14 cellular contexts compared by ENCODE assay signal in genomic region chr2:217438821-217439220, GRCh38.
DNase-seq lines count a peak whose midpoint lies in the region; ATAC-seq, FAIRE-seq and TF ChIP-seq lines count a peak whose summit lies in the region.
"Had no signal": no experiment of that assay in that cellular context is flagged by ENCODE, and none has a peak within 500 bp of the region (broad histone marks: within the 10 kb centered on the region; RNA-seq: fewer than 3 reads in every experiment).

No MANE protein-coding gene starts in this region.

- CTCF ChIA-PET in GM12878 (lab: Yijun Ruan, JAX) = interaction anchor here (1.2 kb wide), 1 partner anchor 741 kb away, joined by 3 read pairs; no protein-coding TSS in a partner anchor

- no TSS peak for BruUV-seq in GM12878 (replicated peaks; lab: Mats Ljungman, UMichigan)

- intact Hi-C loops in GM12878 (cut with micrococcal nuclease; ENCODE audit: unreplicated experiment) = no loop called here
- intact Hi-C loops in left lung (cut with DNase I) = no loop called here
- intact Hi-C loops in aorta (cut with DNase I) = loop anchor here in 1 of 2 donors (10.0 kb wide), 1 partner anchor 744 kb away; the partner anchor contains the start of gene IGFBP5

- 50% methylated on average over 1 of the region's 1 CpG for WGBS in GM12878 (ENCODE audit: insufficient coverage, insufficient replicate concordance, low lambda C conversion rate, missing lambda C conversion rate)
- WGBS in aorta, 2 donors = 93 to 97% methylated on average over 1 of the region's 1 CpG

- 0 out of 2 replicates have a peak overlapping the region, but pooled peaks have one; percentile 74 for H3K4me2 ChIP-seq in GM12878 (ENCODE audit: control insufficient read depth, insufficient read depth)
- H3K4me2 ChIP-seq: SK-N-SH had no signal

- no peak for FAIRE-seq in GM12878 (lab: Jason Lieb, UNC)

- in situ Hi-C loops in GM12878 (cut with MboI) = no loop called here

- ATAC-seq in GM18505 (IDR thresholded peaks at IDR 0.05; ENCODE audit: unreplicated experiment) (peak; percentile 37), GM21367 (IDR thresholded peaks at IDR 0.05; ENCODE audit: unreplicated experiment) (peak; percentile 55), HG03039 (IDR thresholded peaks at IDR 0.05; ENCODE audit: unreplicated experiment) (peak; percentile 46), GM12878 (peak; percentile 72), left lung (no peak), aorta (ENCODE audit: low FRiP score) (no peak)
- ATAC-seq: right lobe of liver; stimulated activated naive CD8-positive, alpha-beta T cell treated with anti-CD3 and anti-CD28 coated beads, Interleukin-15, amount 100 ng/mL, for 72 hours had no signal

- H3K4me3 ChIP-seq in GM12878 (no peak overlapping the region), left lung (no peak overlapping the region), WERI-Rb-1 (ENCODE audit: low read depth, low read length) (no peak overlapping the region), aorta (ENCODE audit: low read length in 2 of 2) (no peak overlapping the region)
- H3K4me3 ChIP-seq: right lobe of liver had no signal

- H3K36me3 ChIP-seq in GM12878 (ENCODE audit: control insufficient read depth in 2 of 2, insufficient read depth in 2 of 2, low read length in 1 of 2) = no peaks in the 10 kb centered on the region
- H3K36me3 ChIP-seq in left lung = no peaks in the 10 kb centered on the region
- no peaks in the 10 kb centered on the region for H3K36me3 ChIP-seq in WERI-Rb-1
- no peaks in the 10 kb centered on the region for H3K36me3 ChIP-seq in aorta (ENCODE audit: control insufficient read depth in 1 of 2, insufficient read depth in 2 of 2, low read length in 1 of 2)
- H3K36me3 ChIP-seq: right lobe of liver had no signal

- POLR2A ChIA-PET in GM12878 (lab: Charles Lee) = no interaction called here

- H3K9me3 ChIP-seq in GM12878 (replicated peaks; ENCODE audit: control insufficient read depth, insufficient read depth, low read length) (no peaks in the 10 kb centered on the region; the same call in 2 of the 3 replicates), left lung (no peaks in the 10 kb centered on the region), WERI-Rb-1 (ENCODE audit: severe bottlenecking) (no peaks in the 10 kb centered on the region), aorta (ENCODE audit: control insufficient read depth, low read length) (peaks cover 1% of the 10 kb centered on the region)
- H3K9me3 ChIP-seq: right lobe of liver, SK-N-SH had no signal

- SMC1A ChIA-PET in GM12878 (lab: Charles Lee; ENCODE audit: uncharacterized antibody, unreplicated experiment) = interaction anchor here (1.6 kb wide), 1 partner anchor 11 kb away, joined by 3 read pairs; no protein-coding TSS in a partner anchor

- no peaks in the 10 kb centered on the region for H3K79me2 ChIP-seq in GM12878 (ENCODE audit: control insufficient read depth, insufficient read depth, low read length)

- RAD21 ChIA-PET in GM12878 (lab: Charles Lee; ENCODE audit: unreplicated experiment) = no interaction called here

- H3K27ac ChIP-seq in GM12878 (ENCODE audit: control insufficient read depth, insufficient read depth) (peak overlapping the region; percentile 63), left lung (no peak overlapping the region), WERI-Rb-1 (no peak overlapping the region), aorta (ENCODE audit: low read depth in 1 of 2, low read length in 2 of 2) (no peak overlapping the region)
- H3K27ac ChIP-seq: right lobe of liver, VCaP had no signal

- H4K20me1 ChIP-seq in GM12878 (ENCODE audit: control insufficient read depth, insufficient read depth) = no peaks in the 10 kb centered on the region

- no peak for TF ChIP-seq CTCF in GM12878 (IDR thresholded peaks at IDR 0.05 in 2 of 3, conservative IDR thresholded peaks at IDR 0.05 in 1 of 3; ENCODE audit: control insufficient read depth in 2 of 3, extremely low read depth in 1 of 3, insufficient read depth in 1 of 3, low read depth in 3 of 3, low read length in 3 of 3)
- no peak for TF ChIP-seq CTCF in left lung (IDR thresholded peaks at IDR 0.05)
- no peak for TF ChIP-seq CTCF in WERI-Rb-1 (IDR thresholded peaks at IDR 0.05; ENCODE audit: low read depth, low read length)

- H3K9ac ChIP-seq in GM12878 (ENCODE audit: control insufficient read depth, insufficient read depth, low read length) = no peak overlapping the region
- H3K9ac ChIP-seq: SK-N-SH had no signal

- TF ChIP-seq EP300 in GM12878 (IDR thresholded peaks at IDR 0.05; ENCODE audit: borderline replicate concordance in 1 of 2, control insufficient read depth in 1 of 2, low read depth in 2 of 2, low read length in 2 of 2) = 0 out of 4 replicates have a peak, but pooled peaks of 1 of the 2 experiments have one; percentile 38

- no peak for TF ChIP-seq POLR2A in GM18505 (IDR thresholded peaks at IDR 0.05; ENCODE audit: borderline replicate concordance, extremely low read depth, insufficient read depth, insufficient read length)
- no peak for TF ChIP-seq POLR2A in GM12878 (IDR thresholded peaks at IDR 0.05; ENCODE audit: low read depth, low read length)

- TF ChIP-seq RAD21 in GM12878 (IDR thresholded peaks at IDR 0.05; ENCODE audit: insufficient read depth, low read depth, low read length) = no peak

- H3K4me1 ChIP-seq in GM12878 (ENCODE audit: control insufficient read depth, insufficient read depth, low read length) (peaks cover 18% of the 10 kb centered on the region), left lung (peaks cover 0 to 20% of the 10 kb centered on the region in 2 donors), aorta (ENCODE audit: control insufficient read depth in 1 of 2, insufficient read depth in 2 of 2, low read length in 2 of 2) (peaks cover 3 to 16% of the 10 kb centered on the region in 2 donors)

- H3K27me3 ChIP-seq in GM12878 (replicated peaks in 1 of 2; ENCODE audit: control insufficient read depth in 2 of 2, insufficient read depth in 2 of 2, low read length in 1 of 2) = no peaks in the 10 kb centered on the region
- no peaks in the 10 kb centered on the region for H3K27me3 ChIP-seq in left lung
- no peaks in the 10 kb centered on the region for H3K27me3 ChIP-seq in WERI-Rb-1 (ENCODE audit: insufficient read depth, low read depth, severe bottlenecking)
- no peaks in the 10 kb centered on the region for H3K27me3 ChIP-seq in aorta (ENCODE audit: control insufficient read depth in 1 of 2, insufficient read depth in 2 of 2, low read length in 1 of 2)
- H3K27me3 ChIP-seq: right lobe of liver had no signal

- DNase-seq in GM12878 (ENCODE audit: low read depth, low spot score) (no peak), left lung (no peak), WERI-Rb-1 (no peak), NCI-H748 treated with DMSO at 0.1 percent for 48 hours (lab: John Stamatoyannopoulos, UW) (no peak), aorta (no peak)
- DNase-seq: activated naive CD8-positive, alpha-beta T cell treated with anti-CD3 and anti-CD28 coated beads, Interleukin-2, amount 10 ng/mL, durations not matched to agents 7 days and 5 days; DMS153; right lobe of liver; SK-N-SH; stimulated activated naive CD8-positive, alpha-beta T cell treated with anti-CD3 and anti-CD28 coated beads, Interleukin-15, amount 100 ng/mL, for 72 hours had no signal

- no peak overlapping the region for H2AFZ ChIP-seq in GM12878 (ENCODE audit: control insufficient read depth, low read depth, low read length)

TF ChIP-seq in GM12878, 131 proteins besides CTCF, POLR2A, EP300 and RAD21:
- TF ChIP-seq RUNX3 (IDR thresholded peaks at IDR 0.05; ENCODE audit: low read length) = peak; percentile 66
- 0 out of 2 replicates have a peak, but pooled peaks have one; percentile 17 for TF ChIP-seq BCL11A (IDR thresholded peaks at IDR 0.05; ENCODE audit: low read depth, low read length)
- no peak for TF ChIP-seq NBN (IDR thresholded peaks at IDR 0.05)
- no peak for TF ChIP-seq MEF2B (IDR thresholded peaks at IDR 0.05; ENCODE audit: partially characterized antibody, poor library complexity, severe bottlenecking)
- no peak for TF ChIP-seq EZH2 (IDR thresholded peaks at IDR 0.05; ENCODE audit: borderline replicate concordance, control insufficient read depth, low read depth, low read length)
- TF ChIP-seq ELK1 (IDR thresholded peaks at IDR 0.05; ENCODE audit: low read depth, low read length) = no peak
- peak; percentile 92 for TF ChIP-seq SPI1 (IDR thresholded peaks at IDR 0.05; ENCODE audit: borderline replicate concordance, insufficient read depth, low read depth, low read length)
- TF ChIP-seq IRF4 (IDR thresholded peaks at IDR 0.05; ENCODE audit: low read depth, low read length) = 0 out of 2 replicates have a peak, but pooled peaks have one; percentile 51
- TF ChIP-seq SUPT20H (IDR thresholded peaks at IDR 0.05; ENCODE audit: borderline replicate concordance, control insufficient read depth, low read depth, low read length) = no peak
TF ChIP-seq in GM12878: peak in this region for 4.

Comparison
In these comparisons a context has a peak if more than half of its experiments do, and no peak if none do; other contexts are left out.
1. ATAC-seq: peak in GM18505 (single experiment), GM21367 (single experiment), HG03039 (single experiment) and GM12878 (single experiment); none in left lung (single experiment) and aorta (single experiment).